11 cellular contexts compared by ENCODE assay signal in the genomic region with DNA sequence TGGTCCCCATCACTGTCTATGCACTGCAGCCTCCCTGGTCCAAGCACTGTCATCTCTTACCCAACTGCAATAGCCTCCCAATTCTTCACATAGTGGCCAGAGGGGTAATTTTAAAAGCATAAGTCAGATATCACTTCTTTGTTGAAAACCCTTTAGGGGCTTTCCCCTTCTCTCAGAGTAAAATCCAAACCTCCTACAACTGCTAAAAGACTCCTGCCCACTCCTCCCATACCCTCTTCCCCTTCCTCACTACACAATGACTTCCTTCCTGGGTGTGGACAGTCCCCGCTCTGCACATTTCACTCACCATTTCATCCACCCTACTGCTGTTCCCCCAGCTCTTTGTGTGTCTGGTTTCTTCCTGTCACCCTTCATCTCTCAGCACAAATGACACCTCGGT. TPM values are rescaled to one million over a fixed set of nuclear protein-coding genes. Genes with fewer than 3 reads are reported as not detected.
DNase-seq lines count a peak whose midpoint lies in the region; ATAC-seq and TF ChIP-seq lines count a peak whose summit lies in the region.
"Had no signal": no experiment of that assay in that cellular context is flagged by ENCODE, and none has a peak within 500 bp of the region (broad histone marks: within the 10 kb centered on the region; RNA-seq: fewer than 3 reads in every experiment).

No MANE protein-coding gene starts in this region.

- H3K27ac ChIP-seq in CD8-positive, alpha-beta T cell (ENCODE audit: low read depth, low read length), result no peak overlapping the region
- H3K27ac ChIP-seq in OCI-LY3 (ENCODE audit: low read length) (peak overlapping the region; percentile 81), prostate gland (no peak overlapping the region), upper lobe of left lung (no peak overlapping the region)

- peak overlapping the region; percentile 96 for H3K4me2 ChIP-seq in OCI-LY3 (ENCODE audit: low read length)

- H3K36me3 ChIP-seq in CD8-positive, alpha-beta T cell (ENCODE audit: insufficient read depth, low read length), result no peaks in the 10 kb centered on the region
- H3K36me3 ChIP-seq in OCI-LY3 (replicated peaks; ENCODE audit: low read depth, low read length) (peaks cover 27% of the 10 kb centered on the region), prostate gland (no peaks in the 10 kb centered on the region), upper lobe of left lung (no peaks in the 10 kb centered on the region)

- CTCF ChIA-PET in CD8-positive, alpha-beta T cell (lab: Charles Lee), result interaction anchor here (1.2 kb wide), 1 partner anchor 44 kb away, joined by 3 read pairs; no protein-coding TSS in a partner anchor

- POLR2A ChIA-PET in CD8-positive, alpha-beta T cell (lab: Charles Lee), result no interaction called here

- no peak overlapping the region for H3K4me3 ChIP-seq in CD8-positive, alpha-beta T cell (ENCODE audit: low read depth, low read length)
- peak overlapping the region; percentile 66 for H3K4me3 ChIP-seq in OCI-LY3 (ENCODE audit: low read length)
- H3K4me3 ChIP-seq in prostate gland, result no peak overlapping the region
- H3K4me3 ChIP-seq in upper lobe of left lung, result no peak overlapping the region

- peaks cover 6% of the 10 kb centered on the region for H3K4me1 ChIP-seq in CD8-positive, alpha-beta T cell (ENCODE audit: insufficient read depth, low read length)
- H3K4me1 ChIP-seq in OCI-LY3 (ENCODE audit: low read length), result peaks cover 73% of the 10 kb centered on the region
- H3K4me1 ChIP-seq in prostate gland (replicated peaks), result no peaks in the 10 kb centered on the region
- H3K4me1 ChIP-seq in upper lobe of left lung, result no peaks in the 10 kb centered on the region

- H3K79me2 ChIP-seq in OCI-LY3 (ENCODE audit: low read length), result peaks cover 96% of the 10 kb centered on the region

- H3K27me3 ChIP-seq in CD8-positive, alpha-beta T cell (ENCODE audit: insufficient read depth, low read length), result no peaks in the 10 kb centered on the region
- H3K27me3 ChIP-seq in OCI-LY3 (ENCODE audit: low read depth, low read length), result no peaks in the 10 kb centered on the region
- H3K27me3 ChIP-seq in prostate gland (replicated peaks; ENCODE audit: insufficient read depth), result no peaks in the 10 kb centered on the region
- H3K27me3 ChIP-seq in upper lobe of left lung, result no peaks in the 10 kb centered on the region

- TF ChIP-seq CTCF in CD8-positive, alpha-beta T cell (IDR thresholded peaks at IDR 0.05), result no peak
- TF ChIP-seq CTCF in OCI-LY3 (IDR thresholded peaks at IDR 0.05; ENCODE audit: low read depth, low read length) (no peak), prostate gland (IDR thresholded peaks at IDR 0.05) (no peak), upper lobe of left lung (IDR thresholded peaks at IDR 0.05) (no peak)

- peaks cover 5% of the 10 kb centered on the region for H3K36me3 Mint-ChIP-seq in CD8-positive, alpha-beta T cell
- H3K36me3 Mint-ChIP-seq: CD4-positive, CD25-positive, alpha-beta regulatory T cell had no signal

- ATAC-seq in CD8-positive, alpha-beta T cell, result peak; percentile 42
- ATAC-seq in GM19025 (IDR thresholded peaks at IDR 0.05; ENCODE audit: low read depth, unreplicated experiment) (peak; percentile 52), HG02852 (IDR thresholded peaks at IDR 0.05; ENCODE audit: unreplicated experiment) (peak; percentile 73), upper lobe of left lung (ENCODE audit: low FRiP score in 2 of 2) (no peak)

- intact Hi-C loops in CD8-positive, alpha-beta T cell (cut with DNase I, micrococcal nuclease), result no loop called here
- intact Hi-C loops in prostate gland (cut with DNase I), result no loop called here

- TF ChIP-seq POLR2A in prostate gland (IDR thresholded peaks at IDR 0.05) (no peak), upper lobe of left lung (IDR thresholded peaks at IDR 0.05) (no peak)

- H3K27me3 Mint-ChIP-seq in CD8-positive, alpha-beta T cell (ENCODE audit: low read depth), result no peaks in the 10 kb centered on the region

- peak overlapping the region; percentile 54; the same call in 1 of the 2 replicates for H3K9ac ChIP-seq in OCI-LY3 (ENCODE audit: low read length)

- no peak overlapping the region for H2AFZ ChIP-seq in OCI-LY3 (ENCODE audit: low read depth, low read length)

- 71% methylated on average over 2 of the region's 2 CpGs for WGBS in prostate gland
- 40 to 42% methylated on average over 2 of the region's 2 CpGs for WGBS in upper lobe of left lung, 2 donors

- TF ChIP-seq EP300 in upper lobe of left lung (IDR thresholded peaks at IDR 0.05), result no peak

- peak overlapping the region; percentile 2 for H3K27ac Mint-ChIP-seq in CD8-positive, alpha-beta T cell
- H3K27ac Mint-ChIP-seq: CD4-positive, CD25-positive, alpha-beta regulatory T cell had no signal

- peaks cover 66% of the 10 kb centered on the region for H4K20me1 ChIP-seq in OCI-LY3 (ENCODE audit: insufficient read depth, low read length)

- no peak for DNase-seq in CD8-positive, alpha-beta T cell
- DNase-seq in prostate gland (ENCODE audit: low spot score) (no peak), ACHN (no peak), NCI-H2081 (lab: John Stamatoyannopoulos, UW) (no peak), upper lobe of left lung (no peak)
- DNase-seq: activated CD8-positive, alpha-beta memory T cell treated with anti-CD3 and anti-CD28 coated beads for 24 hours; effector memory CD4-positive, alpha-beta T cell had no signal

- in situ Hi-C loops in ACHN (cut with HindIII; ENCODE audit: low pct_ligation_motif_present, low pct_unique_long_range_greater_than_20kb, low sequenced_read_pairs), result no loop called here

- no peaks in the 10 kb centered on the region for H3K9me3 ChIP-seq in CD8-positive, alpha-beta T cell (ENCODE audit: low read length)
- H3K9me3 ChIP-seq in OCI-LY3 (ENCODE audit: insufficient read depth, low read length), result no peaks in the 10 kb centered on the region
- no peaks in the 10 kb centered on the region for H3K9me3 ChIP-seq in prostate gland
- no peaks in the 10 kb centered on the region for H3K9me3 ChIP-seq in upper lobe of left lung

- H3K4me1 Mint-ChIP-seq in CD8-positive, alpha-beta T cell (ENCODE audit: low read depth), result peaks cover 29% of the 10 kb centered on the region

- H3K9me3 Mint-ChIP-seq in CD8-positive, alpha-beta T cell, result no peaks in the 10 kb centered on the region

- H3K4me3 Mint-ChIP-seq in CD8-positive, alpha-beta T cell, result no peak overlapping the region
- H3K4me3 Mint-ChIP-seq: CD4-positive, CD25-positive, alpha-beta regulatory T cell had no signal

RNA-seq across cellular contexts. Expression of a gene that starts 8.3 kb away (rescaled TPM):
- total RNA-seq in CD8-positive, alpha-beta T cell, result 10 to 100 TPM; 12.7 to 23.1 TPM
- 1 to 10 TPM; 1.1 to 6.8 TPM for total RNA-seq in prostate gland
- 10 to 100 TPM in 2 of 6 donors, 1 to 10 TPM in 4; 5.8 to 41.9 (median 7.4) TPM for total RNA-seq in upper lobe of left lung

RNA-seq across cellular contexts. Expression of a gene that starts 59.7 kb away (rescaled TPM):
- under 1 TPM; 0.11 to 0.14 TPM for total RNA-seq in CD8-positive, alpha-beta T cell
- total RNA-seq in prostate gland (1 to 10 TPM in 1 of 2 donors, under 1 TPM in 1; 0.23 to 1.6 TPM), upper lobe of left lung (10 to 100 TPM in 1 of 6 donors, 1 to 10 TPM in 5; 5.5 to 18.9 (median 5.8) TPM)
- total RNA-seq: CD4-positive, CD25-positive, alpha-beta regulatory T cell had no signal

Comparison
In these comparisons a context has a peak if more than half of its experiments do, and no peak if none do; other contexts are left out.
1. ATAC-seq: peak in CD8-positive, alpha-beta T cell (single experiment), GM19025 (single experiment) and HG02852 (single experiment); none in upper lobe of left lung (0 of 2).